Comparison of ENCODE assay signal across 8 cellular contexts in the genomic region with DNA sequence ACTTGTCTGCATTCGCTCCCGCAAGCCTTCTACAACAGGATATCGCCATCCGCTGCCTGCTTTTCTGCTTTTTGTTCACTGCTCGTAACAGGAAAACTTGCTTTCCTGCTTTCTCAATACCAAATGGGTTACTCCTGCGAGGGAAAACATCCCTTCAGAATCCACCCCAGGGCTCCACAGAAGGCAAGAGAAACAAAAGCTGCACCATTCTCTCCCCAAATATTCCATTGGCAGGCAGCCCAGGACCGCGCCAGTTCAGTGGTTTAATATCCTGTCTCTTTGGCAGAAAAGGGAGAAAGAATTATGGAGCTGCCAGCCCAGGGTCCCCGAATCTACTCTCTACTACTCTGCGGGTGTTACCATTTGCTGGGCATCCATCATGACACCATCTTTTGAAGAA.
DNase-seq lines count a peak whose midpoint lies in the region; ATAC-seq, FAIRE-seq and TF ChIP-seq lines count a peak whose summit lies in the region.

No MANE protein-coding gene starts in this region.

- no peak for DNase-seq in WERI-Rb-1
- DNase-seq in right atrium auricular region (ENCODE audit: low spot score): no peak
- no peak for DNase-seq in GM13977 (ENCODE audit: low spot score)
- DNase-seq in T-helper 1 cell: no peak
- DNase-seq in urothelium cell line (ENCODE audit: low spot score): no peak

- no peak for TF ChIP-seq RAD21 in Ishikawa (IDR thresholded peaks at IDR 0.05; ENCODE audit: low read depth)

- FAIRE-seq in urothelium cell line (lab: Jason Lieb, UNC): no peak

- peaks cover 0 to 23% of the 10 kb centered on the region in 2 donors for H3K4me1 ChIP-seq in right atrium auricular region
- peaks cover 41% of the 10 kb centered on the region for H3K4me1 ChIP-seq in stomach smooth muscle (ENCODE audit: control insufficient read depth, insufficient read depth, low read length)

- peak; percentile 73; the same call in 1 of the 2 replicates for TF ChIP-seq EP300 in Ishikawa (IDR thresholded peaks at IDR 0.05; ENCODE audit: borderline replicate concordance)

- H3K27me3 ChIP-seq in WERI-Rb-1 (ENCODE audit: insufficient read depth, low read depth, severe bottlenecking): no peaks in the 10 kb centered on the region
- no peaks in the 10 kb centered on the region for H3K27me3 ChIP-seq in right atrium auricular region
- no peaks in the 10 kb centered on the region for H3K27me3 ChIP-seq in stomach smooth muscle (ENCODE audit: control insufficient read depth in 1 of 2, insufficient read depth in 2 of 2, low read length in 2 of 2)

- H3K36me3 ChIP-seq in WERI-Rb-1: peaks cover 3% of the 10 kb centered on the region
- no peaks in the 10 kb centered on the region for H3K36me3 ChIP-seq in right atrium auricular region
- H3K36me3 ChIP-seq in stomach smooth muscle (ENCODE audit: control insufficient read depth in 2 of 2, insufficient read depth in 2 of 2, low read length in 2 of 2): no peaks in the 10 kb centered on the region

- no peak for TF ChIP-seq CTCF in WERI-Rb-1 (IDR thresholded peaks at IDR 0.05; ENCODE audit: low read depth, low read length)
- no peak for TF ChIP-seq CTCF in right atrium auricular region (IDR thresholded peaks at IDR 0.05)
- TF ChIP-seq CTCF in GM13977 (IDR thresholded peaks at IDR 0.05; ENCODE audit: extremely low read depth, insufficient read depth, missing control alignments): no peak

- H3K4me3 ChIP-seq in WERI-Rb-1 (ENCODE audit: low read depth, low read length) (no peak overlapping the region), right atrium auricular region (peak overlapping the region in 1 of 2 donors; percentile 21), stomach smooth muscle (ENCODE audit: low read length in 2 of 2) (peak overlapping the region; percentile 28 to 63)

- peak overlapping the region; percentile 3 to 29 for H3K9ac ChIP-seq in stomach smooth muscle (ENCODE audit: low read length in 2 of 2)

- H3K9me3 ChIP-seq in WERI-Rb-1 (ENCODE audit: severe bottlenecking) (no peaks in the 10 kb centered on the region), right atrium auricular region (no peaks in the 10 kb centered on the region), stomach smooth muscle (ENCODE audit: control insufficient read depth in 2 of 2, low read length in 2 of 2) (no peaks in the 10 kb centered on the region)

- ATAC-seq in GM21390 (IDR thresholded peaks at IDR 0.05; ENCODE audit: unreplicated experiment): no peak

- H3K27ac ChIP-seq in WERI-Rb-1: 0 out of 2 replicates have a peak overlapping the region, but pooled peaks have one; percentile 2
- H3K27ac ChIP-seq in right atrium auricular region: peak overlapping the region; percentile 35 to 41
- H3K27ac ChIP-seq in stomach smooth muscle (ENCODE audit: low read length): peak overlapping the region; percentile 78

- in situ Hi-C loops in GM13977 (cut with MboI; ENCODE audit: low pct_unique_long_range_greater_than_20kb, low sequenced_read_pairs, unreplicated experiment): no loop called here

TF ChIP-seq in Ishikawa, 13 proteins besides CTCF, POLR2A, EP300 and RAD21:
- TF ChIP-seq CEBPB (IDR thresholded peaks at IDR 0.05) (no peak; the same call in 1 of the 2 replicates), TCF12 (IDR thresholded peaks at IDR 0.05; ENCODE audit: low read depth) (peak; percentile 74; the same call in 1 of the 2 replicates), MAX (IDR thresholded peaks at IDR 0.05) (peak; percentile 23; the same call in 1 of the 2 replicates), TEAD4 (IDR thresholded peaks at IDR 0.05) (peak; percentile 62; the same call in 1 of the 2 replicates), NFIC (IDR thresholded peaks at IDR 0.05) (peak; percentile 92), YY1 (IDR thresholded peaks at IDR 0.05; ENCODE audit: low read depth) (peak; percentile 32; the same call in 1 of the 2 replicates), FOXM1 (IDR thresholded peaks at IDR 0.05; ENCODE audit: borderline replicate concordance, low read depth) (0 out of 2 replicates have a peak, but pooled peaks have one; percentile 47)
- TF ChIP-seq, protein P1, sequence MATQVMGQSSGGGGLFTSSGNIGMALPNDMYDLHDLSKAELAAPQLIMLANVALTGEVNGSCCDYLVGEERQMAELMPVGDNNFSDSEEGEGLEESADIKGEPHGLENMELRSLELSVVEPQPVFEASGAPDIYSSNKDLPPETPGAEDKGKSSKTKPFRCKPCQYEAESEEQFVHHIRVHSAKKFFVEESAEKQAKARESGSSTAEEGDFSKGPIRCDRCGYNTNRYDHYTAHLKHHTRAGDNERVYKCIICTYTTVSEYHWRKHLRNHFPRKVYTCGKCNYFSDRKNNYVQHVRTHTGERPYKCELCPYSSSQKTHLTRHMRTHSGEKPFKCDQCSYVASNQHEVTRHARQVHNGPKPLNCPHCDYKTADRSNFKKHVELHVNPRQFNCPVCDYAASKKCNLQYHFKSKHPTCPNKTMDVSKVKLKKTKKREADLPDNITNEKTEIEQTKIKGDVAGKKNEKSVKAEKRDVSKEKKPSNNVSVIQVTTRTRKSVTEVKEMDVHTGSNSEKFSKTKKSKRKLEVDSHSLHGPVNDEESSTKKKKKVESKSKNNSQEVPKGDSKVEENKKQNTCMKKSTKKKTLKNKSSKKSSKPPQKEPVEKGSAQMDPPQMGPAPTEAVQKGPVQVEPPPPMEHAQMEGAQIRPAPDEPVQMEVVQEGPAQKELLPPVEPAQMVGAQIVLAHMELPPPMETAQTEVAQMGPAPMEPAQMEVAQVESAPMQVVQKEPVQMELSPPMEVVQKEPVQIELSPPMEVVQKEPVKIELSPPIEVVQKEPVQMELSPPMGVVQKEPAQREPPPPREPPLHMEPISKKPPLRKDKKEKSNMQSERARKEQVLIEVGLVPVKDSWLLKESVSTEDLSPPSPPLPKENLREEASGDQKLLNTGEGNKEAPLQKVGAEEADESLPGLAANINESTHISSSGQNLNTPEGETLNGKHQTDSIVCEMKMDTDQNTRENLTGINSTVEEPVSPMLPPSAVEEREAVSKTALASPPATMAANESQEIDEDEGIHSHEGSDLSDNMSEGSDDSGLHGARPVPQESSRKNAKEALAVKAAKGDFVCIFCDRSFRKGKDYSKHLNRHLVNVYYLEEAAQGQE (IDR thresholded peaks at IDR 0.05; ENCODE audit: low read depth): no peak
- TF ChIP-seq, protein P2, sequence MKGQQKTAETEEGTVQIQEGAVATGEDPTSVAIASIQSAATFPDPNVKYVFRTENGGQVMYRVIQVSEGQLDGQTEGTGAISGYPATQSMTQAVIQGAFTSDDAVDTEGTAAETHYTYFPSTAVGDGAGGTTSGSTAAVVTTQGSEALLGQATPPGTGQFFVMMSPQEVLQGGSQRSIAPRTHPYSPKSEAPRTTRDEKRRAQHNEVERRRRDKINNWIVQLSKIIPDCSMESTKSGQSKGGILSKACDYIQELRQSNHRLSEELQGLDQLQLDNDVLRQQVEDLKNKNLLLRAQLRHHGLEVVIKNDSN (IDR thresholded peaks at IDR 0.05): no peak
TF ChIP-seq in Ishikawa: peak in this region for 6.

Comparison
In these comparisons a context has a peak if more than half of its experiments do, and no peak if none do; other contexts are left out.
1. H3K27ac ChIP-seq: peak in every context shown above with its lines; median percentile 78 in stomach smooth muscle; 38 in right atrium auricular region; 2 in WERI-Rb-1.